7 cellular contexts compared by ENCODE assay signal in the genomic region with DNA sequence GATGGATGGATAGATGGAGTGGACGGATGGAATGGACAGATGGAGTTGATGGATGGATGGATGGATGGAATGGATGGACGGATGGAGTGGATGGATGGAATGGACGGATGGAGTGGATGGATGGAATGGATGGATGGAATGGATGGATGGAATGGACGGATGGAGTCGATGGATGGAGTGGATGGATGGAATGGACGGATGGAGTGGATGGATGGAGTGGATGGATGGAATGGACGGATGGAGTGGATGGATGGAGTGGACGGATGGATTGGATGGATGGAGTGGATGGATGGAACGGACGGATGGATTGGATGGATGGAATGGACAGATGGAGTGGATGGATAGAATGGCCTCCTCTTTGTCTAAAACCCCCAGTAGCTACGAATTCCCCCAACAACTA.
A peak's percentile ranks its signal among the peaks of the same experiment; 100 is the strongest.
DNase-seq lines count a peak whose midpoint lies in the region; ATAC-seq, FAIRE-seq and TF ChIP-seq lines count a peak whose summit lies in the region.
"Not testable (repeated sequence)": the region's sequence is repeated elsewhere in the genome, so short reads cannot be mapped to it uniquely, and the experiment has no call there.

No MANE protein-coding gene starts in this region.

- not testable (repeated sequence) for H2BK15ac ChIP-seq in IMR-90 (ENCODE audit: low read depth, low read length)

- H3K27me3 ChIP-seq in IMR-90 (ENCODE audit: control insufficient read depth, insufficient read depth, low read length); GM12878 (replicated peaks in 1 of 2; ENCODE audit: control insufficient read depth in 2 of 2, insufficient read depth in 2 of 2, low read length in 1 of 2): not testable (repeated sequence)

- H3K27ac ChIP-seq in IMR-90 (ENCODE audit: insufficient read depth, low read length); GM12878 (ENCODE audit: control insufficient read depth, insufficient read depth): not testable (repeated sequence)

- H3K9ac ChIP-seq in IMR-90 (ENCODE audit: low read depth, low read length); GM12878 (ENCODE audit: control insufficient read depth, insufficient read depth, low read length): not testable (repeated sequence)

- SMC1A ChIA-PET in GM12878 (lab: Charles Lee; ENCODE audit: uncharacterized antibody, unreplicated experiment): not testable (repeated sequence)

- H3K9me1 ChIP-seq in IMR-90 (ENCODE audit: insufficient read depth, low read length): not testable (repeated sequence)

- FAIRE-seq in D721Med (lab: Jason Lieb, UNC): peak; percentile 92
- FAIRE-seq in GM12878 (lab: Jason Lieb, UNC): peak; percentile 99
- FAIRE-seq in endometrium (lab: Jason Lieb, UNC): peak; percentile 98

- H3K27me3 Mint-ChIP-seq in osteocyte (ENCODE audit: unreplicated experiment): not testable (repeated sequence)
- H3K27me3 Mint-ChIP-seq in stimulated activated naive CD8-positive, alpha-beta T cell treated with anti-CD3 and anti-CD28 coated beads, Interleukin-15, Interleukin-2, amounts not matched to agents 100 ng/mL and 50 ng/mL, for 24 hours: peaks cover 21% of the 10 kb centered on the region

- intact Hi-C loops in IMR-90 (cut with micrococcal nuclease); GM12878 (cut with micrococcal nuclease; ENCODE audit: unreplicated experiment): not testable (repeated sequence)

- not testable (repeated sequence) for DNase-seq in D721Med (ENCODE audit: insufficient read length, low spot score); GM12878 (ENCODE audit: low read depth, low spot score)
- DNase-seq in IMR-90 (peak; percentile 7), left lobe of liver (ENCODE audit: low spot score) (peak; percentile 54), osteocyte (ENCODE audit: extremely low spot score, unreplicated experiment) (peak; percentile 93)

- H2AK5ac ChIP-seq in IMR-90 (ENCODE audit: low read depth, low read length): not testable (repeated sequence)

- H3K4me3 ChIP-seq in IMR-90 (ENCODE audit: insufficient read depth, low read depth, low read length); GM12878: not testable (repeated sequence)

- not testable (repeated sequence) for H4K20me1 ChIP-seq in IMR-90 (ENCODE audit: insufficient read depth, low read length); GM12878 (ENCODE audit: control insufficient read depth, insufficient read depth)

- not testable (repeated sequence) for H3K79me2 ChIP-seq in GM12878 (ENCODE audit: control insufficient read depth, insufficient read depth, low read length)

- H3K4ac ChIP-seq in IMR-90 (ENCODE audit: low read depth, low read length): not testable (repeated sequence)

- POLR2A ChIA-PET in IMR-90 (lab: Charles Lee; ENCODE audit: unreplicated experiment): not testable (repeated sequence)
- POLR2A ChIA-PET in GM12878 (lab: Charles Lee): interaction anchor here (0.7 kb wide), 1 partner anchor 36 kb away, joined by 5 read pairs; no protein-coding TSS in a partner anchor

- H2BK5ac ChIP-seq in IMR-90 (ENCODE audit: low read depth, low read length, poor library complexity, severe bottlenecking): peak overlapping the region; percentile 68

- 69 to 100% methylated on average over 8 to 9 of the region's 11 CpGs for WGBS in IMR-90 (ENCODE audit: extremely low coverage in 2 of 2, insufficient read length in 1 of 2), 2 experiments
- WGBS in GM12878 (ENCODE audit: insufficient coverage, insufficient replicate concordance, low lambda C conversion rate, missing lambda C conversion rate): 68% methylated on average over 11 of the region's 11 CpGs

- not testable (repeated sequence) for H2AFZ ChIP-seq in IMR-90 (replicated peaks; ENCODE audit: low read length, poor library complexity); GM12878 (ENCODE audit: control insufficient read depth, low read depth, low read length)

- H3K27ac Mint-ChIP-seq in osteocyte (ENCODE audit: unreplicated experiment): not testable (repeated sequence)
- H3K27ac Mint-ChIP-seq in stimulated activated naive CD8-positive, alpha-beta T cell treated with anti-CD3 and anti-CD28 coated beads, Interleukin-15, Interleukin-2, amounts not matched to agents 100 ng/mL and 50 ng/mL, for 24 hours: peak overlapping the region; percentile 19

- H3K4me1 Mint-ChIP-seq in osteocyte (ENCODE audit: unreplicated experiment): peaks cover 12% of the 10 kb centered on the region
- not testable (repeated sequence) for H3K4me1 Mint-ChIP-seq in stimulated activated naive CD8-positive, alpha-beta T cell treated with anti-CD3 and anti-CD28 coated beads, Interleukin-15, Interleukin-2, amounts not matched to agents 100 ng/mL and 50 ng/mL, for 24 hours (ENCODE audit: low read depth)

- in situ Hi-C loops in IMR-90 (cut with MboI; ENCODE audit: low sequenced_read_pairs); GM12878 (cut with MboI): not testable (repeated sequence)

- not testable (repeated sequence) for H4K8ac ChIP-seq in IMR-90 (ENCODE audit: low read depth in 2 of 2, low read length in 2 of 2)

- H3K4me2 ChIP-seq in IMR-90 (ENCODE audit: low read depth, low read length); GM12878 (ENCODE audit: control insufficient read depth, insufficient read depth): not testable (repeated sequence)

- H3K4me1 ChIP-seq in IMR-90 (ENCODE audit: control insufficient read depth, insufficient read depth, low read length); GM12878 (ENCODE audit: control insufficient read depth, insufficient read depth, low read length): not testable (repeated sequence)

- not testable (repeated sequence) for H3K9me3 Mint-ChIP-seq in osteocyte (ENCODE audit: unreplicated experiment)
- H3K9me3 Mint-ChIP-seq in stimulated activated naive CD8-positive, alpha-beta T cell treated with anti-CD3 and anti-CD28 coated beads, Interleukin-15, Interleukin-2, amounts not matched to agents 100 ng/mL and 50 ng/mL, for 24 hours: peaks cover 14% of the 10 kb centered on the region

- not testable (repeated sequence) for H3K56ac ChIP-seq in IMR-90 (ENCODE audit: extremely low read depth, insufficient read depth, low read length)

- H3K14ac ChIP-seq in IMR-90 (replicated peaks; ENCODE audit: low read depth, low read length): not testable (repeated sequence)

- H3K9me3 ChIP-seq in IMR-90 (ENCODE audit: control insufficient read depth, insufficient read depth, low read length): peaks cover 43% of the 10 kb centered on the region
- H3K9me3 ChIP-seq in GM12878 (replicated peaks; ENCODE audit: control insufficient read depth, insufficient read depth, low read length): not testable (repeated sequence)

- CTCF ChIA-PET in IMR-90 (lab: Yijun Ruan, JAX); GM12878 (lab: Yijun Ruan, JAX): not testable (repeated sequence)

- H2BK20ac ChIP-seq in IMR-90 (ENCODE audit: low read depth, low read length): not testable (repeated sequence)

- H3K18ac ChIP-seq in IMR-90 (ENCODE audit: low read depth, low read length): not testable (repeated sequence)

- H3K23ac ChIP-seq in IMR-90 (ENCODE audit: low read depth, low read length): not testable (repeated sequence)

- not testable (repeated sequence) for H2BK120ac ChIP-seq in IMR-90 (ENCODE audit: low read depth, low read length)

- not testable (repeated sequence) for BruUV-seq in IMR-90 (replicated peaks; lab: Mats Ljungman, UMichigan); GM12878 (replicated peaks; lab: Mats Ljungman, UMichigan)

- not testable (repeated sequence) for TF ChIP-seq CTCF in D721Med (IDR thresholded peaks at IDR 0.05; ENCODE audit: insufficient read depth, missing control alignments); IMR-90 (conservative IDR thresholded peaks at IDR 0.05; ENCODE audit: low read depth, low read length); GM12878 (IDR thresholded peaks at IDR 0.05 in 2 of 3, conservative IDR thresholded peaks at IDR 0.05 in 1 of 3; ENCODE audit: control insufficient read depth in 2 of 3, extremely low read depth in 1 of 3, insufficient read depth in 1 of 3, low read depth in 3 of 3, low read length in 3 of 3); osteocyte (IDR thresholded peaks at IDR 0.05)

- H3K4me3 Mint-ChIP-seq in osteocyte (ENCODE audit: unreplicated experiment); stimulated activated naive CD8-positive, alpha-beta T cell treated with anti-CD3 and anti-CD28 coated beads, Interleukin-15, Interleukin-2, amounts not matched to agents 100 ng/mL and 50 ng/mL, for 24 hours: not testable (repeated sequence)

- TF ChIP-seq POLR2A in IMR-90 (IDR thresholded peaks at IDR 0.05; ENCODE audit: low read depth, low read length); GM12878 (IDR thresholded peaks at IDR 0.05; ENCODE audit: low read depth, low read length): not testable (repeated sequence)

- H3K79me1 ChIP-seq in IMR-90 (ENCODE audit: low read depth in 1 of 2, low read length in 2 of 2): not testable (repeated sequence)

- dilution Hi-C loops in IMR-90 (cut with HindIII; ENCODE audit: low sequenced_read_pairs, unreplicated experiment): not testable (repeated sequence)

- ATAC-seq in IMR-90 (ENCODE audit: low read depth); GM12878; left lobe of liver: not testable (repeated sequence)

- TF ChIP-seq RAD21 in IMR-90 (IDR thresholded peaks at IDR 0.05; ENCODE audit: low read length); GM12878 (IDR thresholded peaks at IDR 0.05; ENCODE audit: insufficient read depth, low read depth, low read length): not testable (repeated sequence)

- H4K91ac ChIP-seq in IMR-90 (ENCODE audit: insufficient read depth, low read depth, low read length): not testable (repeated sequence)

- RAD21 ChIA-PET in GM12878 (lab: Charles Lee; ENCODE audit: unreplicated experiment): not testable (repeated sequence)

- H3K36me3 ChIP-seq in IMR-90 (ENCODE audit: control insufficient read depth, insufficient read depth, low read length); GM12878 (ENCODE audit: control insufficient read depth in 2 of 2, insufficient read depth in 2 of 2, low read length in 1 of 2): not testable (repeated sequence)

- TF ChIP-seq EP300 in GM12878 (IDR thresholded peaks at IDR 0.05; ENCODE audit: borderline replicate concordance in 1 of 2, control insufficient read depth in 1 of 2, low read depth in 2 of 2, low read length in 2 of 2): not testable (repeated sequence)

- not testable (repeated sequence) for H4K5ac ChIP-seq in IMR-90 (ENCODE audit: low read depth, low read length)

- not testable (repeated sequence) for H2AK9ac ChIP-seq in IMR-90 (replicated peaks; ENCODE audit: low read depth, low read length, poor library complexity)

- H3K36me3 Mint-ChIP-seq in osteocyte (ENCODE audit: unreplicated experiment); stimulated activated naive CD8-positive, alpha-beta T cell treated with anti-CD3 and anti-CD28 coated beads, Interleukin-15, Interleukin-2, amounts not matched to agents 100 ng/mL and 50 ng/mL, for 24 hours (ENCODE audit: low read depth): not testable (repeated sequence)
